1 cellular context compared by ENCODE assay signal in the genomic region with DNA sequence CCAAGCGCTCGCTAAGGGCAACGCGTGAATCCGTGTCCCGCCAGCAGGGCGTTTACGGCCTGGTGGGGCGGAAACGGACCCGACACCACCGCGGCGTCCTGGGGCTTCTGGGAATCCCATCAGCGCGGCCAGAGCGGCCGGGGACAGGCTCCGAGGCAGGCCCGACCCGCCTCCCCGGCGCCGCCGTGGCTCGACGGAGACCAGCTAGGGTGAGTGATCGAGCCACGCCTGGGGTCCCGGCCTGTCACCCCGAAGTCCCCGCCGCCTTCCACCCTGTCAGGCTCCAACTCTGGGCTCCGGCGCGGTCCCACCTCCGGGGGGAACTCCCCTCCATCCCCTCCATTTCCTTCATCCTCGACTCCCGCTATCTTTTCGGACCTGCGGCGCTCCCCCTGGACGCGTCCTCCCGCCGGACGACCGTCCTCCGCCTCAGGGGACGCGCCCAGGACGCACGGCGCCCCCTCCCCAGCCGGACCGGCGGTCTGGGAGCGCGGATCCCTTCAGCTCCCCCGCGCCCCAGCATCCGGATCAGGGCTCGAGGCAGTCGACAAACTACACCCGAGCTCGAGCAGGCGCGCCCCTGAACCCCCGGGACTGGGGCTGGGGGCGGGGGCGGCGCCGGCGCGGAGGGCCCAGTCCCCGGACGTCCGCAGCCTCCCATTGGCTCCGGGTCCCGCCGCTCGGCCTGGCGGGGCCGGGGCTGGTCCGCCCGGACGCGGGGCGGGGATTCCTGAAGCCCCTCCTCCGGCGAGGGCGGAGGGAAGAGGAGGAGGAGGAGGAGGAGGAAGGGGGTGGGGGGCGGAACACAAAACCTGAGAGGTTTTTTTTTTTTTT.
A peak's percentile ranks its signal among the peaks of the same experiment; 100 is the strongest.
TF ChIP-seq lines count a peak whose summit lies in the region.

No MANE protein-coding gene starts in this region.

TF ChIP-seq in K562, 482 proteins besides CTCF, POLR2A, EP300 and RAD21 (continued from another document and continues in another):
- TF ChIP-seq, protein P1, sequence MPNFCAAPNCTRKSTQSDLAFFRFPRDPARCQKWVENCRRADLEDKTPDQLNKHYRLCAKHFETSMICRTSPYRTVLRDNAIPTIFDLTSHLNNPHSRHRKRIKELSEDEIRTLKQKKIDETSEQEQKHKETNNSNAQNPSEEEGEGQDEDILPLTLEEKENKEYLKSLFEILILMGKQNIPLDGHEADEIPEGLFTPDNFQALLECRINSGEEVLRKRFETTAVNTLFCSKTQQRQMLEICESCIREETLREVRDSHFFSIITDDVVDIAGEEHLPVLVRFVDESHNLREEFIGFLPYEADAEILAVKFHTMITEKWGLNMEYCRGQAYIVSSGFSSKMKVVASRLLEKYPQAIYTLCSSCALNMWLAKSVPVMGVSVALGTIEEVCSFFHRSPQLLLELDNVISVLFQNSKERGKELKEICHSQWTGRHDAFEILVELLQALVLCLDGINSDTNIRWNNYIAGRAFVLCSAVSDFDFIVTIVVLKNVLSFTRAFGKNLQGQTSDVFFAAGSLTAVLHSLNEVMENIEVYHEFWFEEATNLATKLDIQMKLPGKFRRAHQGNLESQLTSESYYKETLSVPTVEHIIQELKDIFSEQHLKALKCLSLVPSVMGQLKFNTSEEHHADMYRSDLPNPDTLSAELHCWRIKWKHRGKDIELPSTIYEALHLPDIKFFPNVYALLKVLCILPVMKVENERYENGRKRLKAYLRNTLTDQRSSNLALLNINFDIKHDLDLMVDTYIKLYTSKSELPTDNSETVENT (CRISPR knock-in tag; IDR thresholded peaks at IDR 0.05) = peak; percentile 65; the same call in 1 of the 2 replicates
- no peak for TF ChIP-seq MAFK (IDR thresholded peaks at IDR 0.05; ENCODE audit: low read length)
- TF ChIP-seq SREBF2 (CRISPR knock-in tag; IDR thresholded peaks at IDR 0.05) = no peak
- peak in 1 of 2 experiments; percentile 75; a peak in 1 of 4 replicates for TF ChIP-seq HDAC1 (IDR thresholded peaks at IDR 0.05)
- TF ChIP-seq, protein P2, sequence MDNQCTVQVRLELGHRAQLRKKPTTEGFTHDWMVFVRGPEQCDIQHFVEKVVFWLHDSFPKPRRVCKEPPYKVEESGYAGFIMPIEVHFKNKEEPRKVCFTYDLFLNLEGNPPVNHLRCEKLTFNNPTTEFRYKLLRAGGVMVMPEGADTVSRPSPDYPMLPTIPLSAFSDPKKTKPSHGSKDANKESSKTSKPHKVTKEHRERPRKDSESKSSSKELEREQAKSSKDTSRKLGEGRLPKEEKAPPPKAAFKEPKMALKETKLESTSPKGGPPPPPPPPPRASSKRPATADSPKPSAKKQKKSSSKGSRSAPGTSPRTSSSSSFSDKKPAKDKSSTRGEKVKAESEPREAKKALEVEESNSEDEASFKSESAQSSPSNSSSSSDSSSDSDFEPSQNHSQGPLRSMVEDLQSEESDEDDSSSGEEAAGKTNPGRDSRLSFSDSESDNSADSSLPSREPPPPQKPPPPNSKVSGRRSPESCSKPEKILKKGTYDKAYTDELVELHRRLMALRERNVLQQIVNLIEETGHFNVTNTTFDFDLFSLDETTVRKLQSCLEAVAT (IDR thresholded peaks at IDR 0.05) = no peak; a peak in 1 of 4 replicates
- no peak for TF ChIP-seq ARID1B (IDR thresholded peaks at IDR 0.05)
- no peak for TF ChIP-seq ZEB2 (IDR thresholded peaks at IDR 0.05)
- no peak for TF ChIP-seq ZNF586 (CRISPR knock-in tag; conservative IDR thresholded peaks at IDR 0.05)
- no peak for TF ChIP-seq NR3C1 (CRISPR knock-in tag; IDR thresholded peaks at IDR 0.05)
- TF ChIP-seq XRCC5 (IDR thresholded peaks at IDR 0.05; ENCODE audit: low read depth, low read length) = no peak
- TF ChIP-seq GABPB1 (CRISPR knock-in tag; IDR thresholded peaks at IDR 0.05) = peak; percentile 78
- TF ChIP-seq, protein P3, sequence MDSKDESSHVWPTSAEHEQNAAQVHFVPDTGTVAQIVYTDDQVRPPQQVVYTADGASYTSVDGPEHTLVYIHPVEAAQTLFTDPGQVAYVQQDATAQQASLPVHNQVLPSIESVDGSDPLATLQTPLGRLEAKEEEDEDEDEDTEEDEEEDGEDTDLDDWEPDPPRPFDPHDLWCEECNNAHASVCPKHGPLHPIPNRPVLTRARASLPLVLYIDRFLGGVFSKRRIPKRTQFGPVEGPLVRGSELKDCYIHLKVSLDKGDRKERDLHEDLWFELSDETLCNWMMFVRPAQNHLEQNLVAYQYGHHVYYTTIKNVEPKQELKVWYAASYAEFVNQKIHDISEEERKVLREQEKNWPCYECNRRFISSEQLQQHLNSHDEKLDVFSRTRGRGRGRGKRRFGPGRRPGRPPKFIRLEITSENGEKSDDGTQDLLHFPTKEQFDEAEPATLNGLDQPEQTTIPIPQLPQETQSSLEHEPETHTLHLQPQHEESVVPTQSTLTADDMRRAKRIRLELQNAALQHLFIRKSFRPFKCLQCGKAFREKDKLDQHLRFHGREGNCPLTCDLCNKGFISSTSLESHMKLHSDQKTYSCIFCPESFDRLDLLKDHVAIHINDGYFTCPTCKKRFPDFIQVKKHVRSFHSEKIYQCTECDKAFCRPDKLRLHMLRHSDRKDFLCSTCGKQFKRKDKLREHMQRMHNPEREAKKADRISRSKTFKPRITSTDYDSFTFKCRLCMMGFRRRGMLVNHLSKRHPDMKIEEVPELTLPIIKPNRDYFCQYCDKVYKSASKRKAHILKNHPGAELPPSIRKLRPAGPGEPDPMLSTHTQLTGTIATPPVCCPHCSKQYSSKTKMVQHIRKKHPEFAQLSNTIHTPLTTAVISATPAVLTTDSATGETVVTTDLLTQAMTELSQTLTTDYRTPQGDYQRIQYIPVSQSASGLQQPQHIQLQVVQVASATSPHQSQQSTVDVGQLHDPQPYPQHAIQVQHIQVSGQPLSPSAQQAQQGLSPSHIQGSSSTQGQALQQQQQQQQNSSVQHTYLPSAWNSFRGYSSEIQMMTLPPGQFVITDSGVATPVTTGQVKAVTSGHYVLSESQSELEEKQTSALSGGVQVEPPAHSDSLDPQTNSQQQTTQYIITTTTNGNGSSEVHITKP (IDR thresholded peaks at IDR 0.05; ENCODE audit: partially characterized antibody) = no peak
- TF ChIP-seq HNRNPL (IDR thresholded peaks at IDR 0.05; ENCODE audit: low read depth, low read length) = 0 out of 2 replicates have a peak, but pooled peaks have one; percentile 40
- TF ChIP-seq, protein P4, sequence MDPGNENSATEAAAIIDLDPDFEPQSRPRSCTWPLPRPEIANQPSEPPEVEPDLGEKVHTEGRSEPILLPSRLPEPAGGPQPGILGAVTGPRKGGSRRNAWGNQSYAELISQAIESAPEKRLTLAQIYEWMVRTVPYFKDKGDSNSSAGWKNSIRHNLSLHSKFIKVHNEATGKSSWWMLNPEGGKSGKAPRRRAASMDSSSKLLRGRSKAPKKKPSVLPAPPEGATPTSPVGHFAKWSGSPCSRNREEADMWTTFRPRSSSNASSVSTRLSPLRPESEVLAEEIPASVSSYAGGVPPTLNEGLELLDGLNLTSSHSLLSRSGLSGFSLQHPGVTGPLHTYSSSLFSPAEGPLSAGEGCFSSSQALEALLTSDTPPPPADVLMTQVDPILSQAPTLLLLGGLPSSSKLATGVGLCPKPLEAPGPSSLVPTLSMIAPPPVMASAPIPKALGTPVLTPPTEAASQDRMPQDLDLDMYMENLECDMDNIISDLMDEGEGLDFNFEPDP (CRISPR knock-in tag; IDR thresholded peaks at IDR 0.05) = no peak
- TF ChIP-seq ERF (CRISPR knock-in tag; IDR thresholded peaks at IDR 0.05) = 0 out of 2 replicates have a peak, but pooled peaks have one; percentile 47
- TF ChIP-seq, protein P5, sequence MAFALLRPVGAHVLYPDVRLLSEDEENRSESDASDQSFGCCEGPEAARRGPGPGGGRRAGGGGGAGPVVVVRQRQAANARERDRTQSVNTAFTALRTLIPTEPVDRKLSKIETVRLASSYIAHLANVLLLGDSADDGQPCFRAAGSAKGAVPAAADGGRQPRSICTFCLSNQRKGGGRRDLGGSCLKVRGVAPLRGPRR (CRISPR knock-in tag; IDR thresholded peaks at IDR 0.05) = no peak
- no peak for TF ChIP-seq NR2C2 (CRISPR knock-in tag; IDR thresholded peaks at IDR 0.05)
- TF ChIP-seq NR2C2 (tag; IDR thresholded peaks at IDR 0.05) = peak; percentile 44; the same call in 1 of the 2 replicates
- no peak for TF ChIP-seq BRD9 (IDR thresholded peaks at IDR 0.05; ENCODE audit: low read depth, partially characterized antibody)
- TF ChIP-seq, protein P6, sequence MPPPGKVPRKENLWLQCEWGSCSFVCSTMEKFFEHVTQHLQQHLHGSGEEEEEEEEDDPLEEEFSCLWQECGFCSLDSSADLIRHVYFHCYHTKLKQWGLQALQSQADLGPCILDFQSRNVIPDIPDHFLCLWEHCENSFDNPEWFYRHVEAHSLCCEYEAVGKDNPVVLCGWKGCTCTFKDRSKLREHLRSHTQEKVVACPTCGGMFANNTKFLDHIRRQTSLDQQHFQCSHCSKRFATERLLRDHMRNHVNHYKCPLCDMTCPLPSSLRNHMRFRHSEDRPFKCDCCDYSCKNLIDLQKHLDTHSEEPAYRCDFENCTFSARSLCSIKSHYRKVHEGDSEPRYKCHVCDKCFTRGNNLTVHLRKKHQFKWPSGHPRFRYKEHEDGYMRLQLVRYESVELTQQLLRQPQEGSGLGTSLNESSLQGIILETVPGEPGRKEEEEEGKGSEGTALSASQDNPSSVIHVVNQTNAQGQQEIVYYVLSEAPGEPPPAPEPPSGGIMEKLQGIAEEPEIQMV (tag; conservative IDR thresholded peaks at IDR 0.05; ENCODE audit: low read depth) = no peak
- TF ChIP-seq CREBBP (IDR thresholded peaks at IDR 0.05; ENCODE audit: low read depth, low read length) = no peak
- TF ChIP-seq NFATC3 (IDR thresholded peaks at IDR 0.05) = no peak
- no peak for TF ChIP-seq ZZZ3 (IDR thresholded peaks at IDR 0.05)
- no peak for TF ChIP-seq NFE2L1 (tag; IDR thresholded peaks at IDR 0.05; ENCODE audit: borderline replicate concordance, low read depth)
- no peak for TF ChIP-seq COPS2 (conservative IDR thresholded peaks at IDR 0.05)
- no peak for TF ChIP-seq TAF15 (IDR thresholded peaks at IDR 0.05; ENCODE audit: low read depth, low read length)
- TF ChIP-seq, protein P7, sequence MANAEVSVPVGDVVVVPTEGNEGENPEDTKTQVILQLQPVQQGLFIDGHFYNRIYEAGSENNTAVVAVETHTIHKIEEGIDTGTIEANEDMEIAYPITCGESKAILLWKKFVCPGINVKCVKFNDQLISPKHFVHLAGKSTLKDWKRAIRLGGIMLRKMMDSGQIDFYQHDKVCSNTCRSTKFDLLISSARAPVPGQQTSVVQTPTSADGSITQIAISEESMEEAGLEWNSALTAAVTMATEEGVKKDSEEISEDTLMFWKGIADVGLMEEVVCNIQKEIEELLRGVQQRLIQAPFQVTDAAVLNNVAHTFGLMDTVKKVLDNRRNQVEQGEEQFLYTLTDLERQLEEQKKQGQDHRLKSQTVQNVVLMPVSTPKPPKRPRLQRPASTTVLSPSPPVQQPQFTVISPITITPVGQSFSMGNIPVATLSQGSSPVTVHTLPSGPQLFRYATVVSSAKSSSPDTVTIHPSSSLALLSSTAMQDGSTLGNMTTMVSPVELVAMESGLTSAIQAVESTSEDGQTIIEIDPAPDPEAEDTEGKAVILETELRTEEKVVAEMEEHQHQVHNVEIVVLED (CRISPR knock-in tag; IDR thresholded peaks at IDR 0.05) = peak; percentile 54
- no peak for TF ChIP-seq RBM14 (IDR thresholded peaks at IDR 0.05; ENCODE audit: borderline replicate concordance, insufficient read depth, low read depth, low read length)
- TF ChIP-seq DPF2 (IDR thresholded peaks at IDR 0.05) = 0 out of 2 replicates have a peak, but pooled peaks have one; percentile 20
- TF ChIP-seq, protein P8, sequence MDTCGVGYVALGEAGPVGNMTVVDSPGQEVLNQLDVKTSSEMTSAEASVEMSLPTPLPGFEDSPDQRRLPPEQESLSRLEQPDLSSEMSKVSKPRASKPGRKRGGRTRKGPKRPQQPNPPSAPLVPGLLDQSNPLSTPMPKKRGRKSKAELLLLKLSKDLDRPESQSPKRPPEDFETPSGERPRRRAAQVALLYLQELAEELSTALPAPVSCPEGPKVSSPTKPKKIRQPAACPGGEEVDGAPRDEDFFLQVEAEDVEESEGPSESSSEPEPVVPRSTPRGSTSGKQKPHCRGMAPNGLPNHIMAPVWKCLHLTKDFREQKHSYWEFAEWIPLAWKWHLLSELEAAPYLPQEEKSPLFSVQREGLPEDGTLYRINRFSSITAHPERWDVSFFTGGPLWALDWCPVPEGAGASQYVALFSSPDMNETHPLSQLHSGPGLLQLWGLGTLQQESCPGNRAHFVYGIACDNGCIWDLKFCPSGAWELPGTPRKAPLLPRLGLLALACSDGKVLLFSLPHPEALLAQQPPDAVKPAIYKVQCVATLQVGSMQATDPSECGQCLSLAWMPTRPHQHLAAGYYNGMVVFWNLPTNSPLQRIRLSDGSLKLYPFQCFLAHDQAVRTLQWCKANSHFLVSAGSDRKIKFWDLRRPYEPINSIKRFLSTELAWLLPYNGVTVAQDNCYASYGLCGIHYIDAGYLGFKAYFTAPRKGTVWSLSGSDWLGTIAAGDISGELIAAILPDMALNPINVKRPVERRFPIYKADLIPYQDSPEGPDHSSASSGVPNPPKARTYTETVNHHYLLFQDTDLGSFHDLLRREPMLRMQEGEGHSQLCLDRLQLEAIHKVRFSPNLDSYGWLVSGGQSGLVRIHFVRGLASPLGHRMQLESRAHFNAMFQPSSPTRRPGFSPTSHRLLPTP (IDR thresholded peaks at IDR 0.05; ENCODE audit: borderline replicate concordance, extremely low read depth, insufficient read length) = no peak
- no peak for TF ChIP-seq ZNF444 (CRISPR knock-in tag; IDR thresholded peaks at IDR 0.05)
- no peak for TF ChIP-seq ZNF175 (CRISPR knock-in tag; IDR thresholded peaks at IDR 0.05; ENCODE audit: low read depth)
- TF ChIP-seq ZSCAN32 (CRISPR knock-in tag; IDR thresholded peaks at IDR 0.05) = no peak
- no peak for TF ChIP-seq ZNF232 (CRISPR knock-in tag; IDR thresholded peaks at IDR 0.05)
- TF ChIP-seq SP2 (IDR thresholded peaks at IDR 0.05; ENCODE audit: extremely low read depth, low read depth, low read length, poor library complexity, severe bottlenecking) = peak; percentile 73
- TF ChIP-seq, protein P9, sequence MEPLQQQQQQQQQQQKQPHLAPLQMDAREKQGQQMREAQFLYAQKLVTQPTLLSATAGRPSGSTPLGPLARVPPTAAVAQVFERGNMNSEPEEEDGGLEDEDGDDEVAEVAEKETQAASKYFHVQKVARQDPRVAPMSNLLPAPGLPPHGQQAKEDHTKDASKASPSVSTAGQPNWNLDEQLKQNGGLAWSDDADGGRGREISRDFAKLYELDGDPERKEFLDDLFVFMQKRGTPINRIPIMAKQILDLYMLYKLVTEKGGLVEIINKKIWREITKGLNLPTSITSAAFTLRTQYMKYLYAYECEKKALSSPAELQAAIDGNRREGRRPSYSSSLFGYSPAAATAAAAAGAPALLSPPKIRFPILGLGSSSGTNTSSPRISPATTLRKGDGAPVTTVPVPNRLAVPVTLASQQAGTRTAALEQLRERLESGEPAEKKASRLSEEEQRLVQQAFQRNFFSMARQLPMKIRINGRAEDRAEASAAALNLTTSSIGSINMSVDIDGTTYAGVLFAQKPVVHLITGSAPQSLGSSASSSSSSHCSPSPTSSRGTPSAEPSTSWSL (CRISPR knock-in tag; IDR thresholded peaks at IDR 0.05; ENCODE audit: borderline replicate concordance) = no peak
- no peak for TF ChIP-seq NELFE (IDR thresholded peaks at IDR 0.05; ENCODE audit: insufficient read depth, insufficient read length)
- TF ChIP-seq FOXA1 (IDR thresholded peaks at IDR 0.05; ENCODE audit: borderline replicate concordance) = no peak
- TF ChIP-seq RNF2 (IDR thresholded peaks at IDR 0.05) = no peak
- TF ChIP-seq TRIM24 (IDR thresholded peaks at IDR 0.05) = 0 out of 4 replicates have a peak, but pooled peaks of 1 of the 2 experiments have one; percentile 36
- TF ChIP-seq ILF3 (IDR thresholded peaks at IDR 0.05; ENCODE audit: borderline replicate concordance) = no peak
